23 cellular contexts compared by ENCODE assay signal in the genomic region with DNA sequence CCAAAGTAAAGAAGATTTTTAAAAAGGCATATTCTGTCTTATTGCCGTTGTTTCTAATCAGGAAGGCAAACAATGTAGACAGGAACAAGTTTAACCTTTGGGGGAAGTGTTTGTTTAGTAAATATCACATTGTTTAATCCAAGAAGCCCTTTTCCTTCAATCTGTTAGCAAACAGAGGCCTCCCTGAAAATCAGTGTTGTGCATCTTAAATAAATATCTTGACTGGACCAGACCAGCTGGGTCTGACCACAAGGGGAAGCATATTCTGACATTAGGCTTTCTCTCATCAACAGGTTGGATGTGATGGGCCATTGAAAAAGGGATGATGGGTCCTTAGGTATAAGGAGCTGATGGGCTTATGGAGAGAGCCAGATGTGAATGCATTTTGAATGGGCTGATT.
DNase-seq lines count a peak whose midpoint lies in the region; FAIRE-seq and TF ChIP-seq lines count a peak whose summit lies in the region.
"Had no signal": no experiment of that assay in that cellular context is flagged by ENCODE, and none has a peak within 500 bp of the region (broad histone marks: within the 10 kb centered on the region; RNA-seq: fewer than 3 reads in every experiment).

No MANE protein-coding gene starts in this region.

- H3K36me3 ChIP-seq in bronchial epithelial cell (ENCODE audit: control insufficient read depth, insufficient read depth, low read length): no peaks in the 10 kb centered on the region
- H3K36me3 ChIP-seq: breast epithelium, neural progenitor cell had no signal

- DNase-seq in GM13977 (ENCODE audit: low spot score) (no peak), LNCaP clone FGC (ENCODE audit: low read depth) (peak; percentile 83), bronchial epithelial cell (ENCODE audit: low read depth) (no peak), lung microvascular endothelial cell (ENCODE audit: low read depth in 2 of 2) (peak; percentile 8 to 41), 8988T (no peak), caudate nucleus (lab: John Stamatoyannopoulos, UW) (no peak), NCI-H1417 treated with DMSO at 0.1 percent for 48 hours (lab: John Stamatoyannopoulos, UW) (no peak), NCI-H2196 treated with DMSO at 0.1 percent for 48 hours (lab: John Stamatoyannopoulos, UW; ENCODE audit: unreplicated experiment) (no peak)
- DNase-seq: activated CD4-positive, alpha-beta T cell treated with anti-CD3 and anti-CD28 coated beads, Interleukin-2, amount 50 U/mL, for 48 hours; activated T-cell treated with anti-CD3 and anti-CD28 coated beads, Interleukin-2, amount 50 U/mL, for 48 hours; CD4-positive, CD25-positive, alpha-beta regulatory T cell; DND-41; effector CD4-positive, alpha-beta T cell; midbrain; NCI-H2081; NCI-H524 treated with DMSO at 0.1 percent for 48 hours; retina; stimulated activated CD4-positive, alpha-beta T cell treated with anti-CD3 and anti-CD28 coated beads, Interleukin-15, amount 100 ng/mL, for 24 hours; stimulated activated naive CD8-positive, alpha-beta T cell treated with anti-CD3 and anti-CD28 coated beads, Interleukin-15, Interleukin-2, amounts not matched to agents 100 U/mL and 50 U/mL, for 24 hours; trophoblast cell had no signal

- in situ Hi-C loops in GM13977 (cut with MboI; ENCODE audit: low pct_unique_long_range_greater_than_20kb, low sequenced_read_pairs, unreplicated experiment): loop anchor here (25.0 kb wide), 1 partner anchor 490 kb away; no protein-coding TSS in a partner anchor

- FAIRE-seq in bronchial epithelial cell (lab: Jason Lieb, UNC): no peak
- FAIRE-seq: islet of Langerhans had no signal

- H3K4me3 ChIP-seq in LNCaP clone FGC (ENCODE audit: low read depth, low read length) (no peak overlapping the region), bronchial epithelial cell (ENCODE audit: low read depth, low read length) (no peak overlapping the region)
- H3K4me3 ChIP-seq: breast epithelium, neural progenitor cell had no signal

- peak; percentile 8 for TF ChIP-seq CTCF in GM13977 (IDR thresholded peaks at IDR 0.05; ENCODE audit: extremely low read depth, insufficient read depth, missing control alignments)
- peak; percentile 56 for TF ChIP-seq CTCF in LNCaP clone FGC (IDR thresholded peaks at IDR 0.05; ENCODE audit: control insufficient read depth, extremely low read depth, insufficient read depth)
- TF ChIP-seq CTCF in bronchial epithelial cell (IDR thresholded peaks at IDR 0.05; ENCODE audit: insufficient read depth, low read length, severe bottlenecking): peak; percentile 9

- no peak overlapping the region for H3K27ac ChIP-seq in caudate nucleus (ENCODE audit: low read depth, low read length)
- H3K27ac ChIP-seq: breast epithelium, neural progenitor cell had no signal

- H3K27me3 ChIP-seq in bronchial epithelial cell (ENCODE audit: control insufficient read depth, insufficient read depth, low read length): no peaks in the 10 kb centered on the region
- H3K27me3 ChIP-seq: breast epithelium, neural progenitor cell had no signal

Comparison
In these comparisons a context has a peak if more than half of its experiments do, and no peak if none do; other contexts are left out.
1. DNase-seq: peak in LNCaP clone FGC (single experiment) and lung microvascular endothelial cell (2 of 2); none in GM13977 (single experiment), bronchial epithelial cell (single experiment), 8988T (single experiment), caudate nucleus (0 of 61), NCI-H1417 treated with DMSO at 0.1 percent for 48 hours (single experiment) and NCI-H2196 treated with DMSO at 0.1 percent for 48 hours (single experiment).
2. Peak in every context shown above with its lines, with median percentiles within 50 percentile points of each other: CTCF ChIP-seq.